Comparison of ENCODE assay signal across 8 cellular contexts in the genomic region with DNA sequence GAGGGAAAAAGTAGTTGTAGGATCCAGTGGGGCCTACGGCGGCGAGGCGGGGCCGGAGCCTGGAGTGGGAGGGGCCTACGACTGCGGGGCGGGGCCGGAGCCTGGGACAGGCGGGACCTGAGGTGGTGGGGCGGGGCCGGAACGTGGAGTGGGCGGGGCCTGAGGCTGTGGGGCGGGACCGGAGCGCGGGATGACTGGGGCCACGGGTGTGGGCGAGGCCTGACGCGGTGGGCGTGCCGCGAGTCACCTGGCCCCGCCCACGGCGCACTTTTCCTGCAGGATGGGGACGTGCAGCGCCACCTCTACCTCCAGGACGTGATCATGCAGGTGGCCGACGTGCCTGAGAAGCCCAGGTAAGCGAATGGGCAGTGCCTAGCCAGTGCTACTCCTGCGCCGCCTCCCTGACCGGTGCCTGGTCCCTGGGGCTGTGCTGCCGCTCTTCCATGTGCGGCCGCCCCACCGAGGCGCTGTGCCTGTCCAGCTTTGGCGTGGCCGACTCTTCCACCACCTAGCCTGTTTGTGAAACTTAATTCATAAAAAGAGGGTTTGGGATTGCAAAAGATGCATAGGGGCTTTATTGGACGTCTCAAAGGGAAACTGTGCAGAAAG. TPM values are rescaled to one million over a fixed set of nuclear protein-coding genes. Genes with fewer than 3 reads are reported as not detected.
A peak's percentile ranks its signal among the peaks of the same experiment; 100 is the strongest.
DNase-seq lines count a peak whose midpoint lies in the region; ATAC-seq, FAIRE-seq and TF ChIP-seq lines count a peak whose summit lies in the region.

No MANE protein-coding gene starts in this region.

- CTCF ChIA-PET in activated naive CD4-positive, alpha-beta T cell treated with anti-CD3 and anti-CD28 coated beads, Interleukin-2, amount 10 ng/mL, durations not matched to agents 7 days and 5 days (lab: Charles Lee), result no interaction called here

- H3K4me3 ChIP-seq in DND-41 (ENCODE audit: low read depth in 1 of 2, low read length in 2 of 2) (peak overlapping the region; percentile 91 to 97; a peak in 3 of 4 replicates), GM23338 (peak overlapping the region; percentile 98), SJCRH30 (peak overlapping the region; percentile 84), neutrophil (ENCODE audit: low read depth in 1 of 2, low read length in 1 of 2) (peak overlapping the region; percentile 89 to 92)

- DNase-seq in DND-41, result peak; percentile 89
- peak; percentile 90 for DNase-seq in GM23338 (ENCODE audit: low spot score)
- peak; percentile 80 to 88 for DNase-seq in Kasumi-1 (lab: John Stamatoyannopoulos, UW)
- peak; percentile 79 to 83 for DNase-seq in SJCRH30
- DNase-seq in activated naive CD4-positive, alpha-beta T cell treated with anti-CD3 and anti-CD28 coated beads, Interleukin-2, amount 10 ng/mL, durations not matched to agents 7 days and 5 days, result peak; percentile 94
- peak; percentile 96 to 98 for DNase-seq in frontal cortex (ENCODE audit: low spot score in 2 of 2)
- peak; percentile 72 for DNase-seq in superior temporal gyrus (ENCODE audit: extremely low spot score)

- peak; percentile 80 for ATAC-seq in DND-41 (ENCODE audit: insufficient read depth, low read depth)
- ATAC-seq in GM23338, result peak; percentile 74

- H3K4me2 ChIP-seq in DND-41 (ENCODE audit: insufficient read depth, low read length) (peak overlapping the region; percentile 97), GM23338 (peak overlapping the region; percentile 100)

- H3K36me3 ChIP-seq in DND-41 (ENCODE audit: insufficient read depth, low read length) (peaks cover 36% of the 10 kb centered on the region), GM23338 (ENCODE audit: insufficient read depth) (peaks cover 5% of the 10 kb centered on the region; the same call in 1 of the 2 replicates), SJCRH30 (0 out of 2 replicates have a peak, but pooled peaks cover 3% of the 10 kb centered on the region), neutrophil (peaks cover 13% of the 10 kb centered on the region)

- peaks cover 8% of the 10 kb centered on the region for H3K27me3 Mint-ChIP-seq in GM23338 (ENCODE audit: insufficient read depth, low read depth, poor library complexity)
- H3K27me3 Mint-ChIP-seq in activated naive CD4-positive, alpha-beta T cell treated with anti-CD3 and anti-CD28 coated beads, Interleukin-2, amount 10 ng/mL, durations not matched to agents 7 days and 5 days, result no peaks in the 10 kb centered on the region

- H3K27me3 ChIP-seq in DND-41 (ENCODE audit: insufficient read depth, low read length, poor library complexity) (no peaks in the 10 kb centered on the region), GM23338 (ENCODE audit: insufficient read depth) (no peaks in the 10 kb centered on the region), SJCRH30 (no peaks in the 10 kb centered on the region), neutrophil (no peaks in the 10 kb centered on the region)

- peak overlapping the region; percentile 97 for H2AFZ ChIP-seq in DND-41 (ENCODE audit: low read depth, low read length)
- no peak overlapping the region for H2AFZ ChIP-seq in GM23338

- H3K4me3 Mint-ChIP-seq in GM23338, result peak overlapping the region; percentile 72
- peak overlapping the region; percentile 71 for H3K4me3 Mint-ChIP-seq in activated naive CD4-positive, alpha-beta T cell treated with anti-CD3 and anti-CD28 coated beads, Interleukin-2, amount 10 ng/mL, durations not matched to agents 7 days and 5 days

- peaks cover 45% of the 10 kb centered on the region for H3K79me2 ChIP-seq in DND-41 (ENCODE audit: insufficient read depth, low read length)
- peaks cover 36% of the 10 kb centered on the region for H3K79me2 ChIP-seq in GM23338 (replicated peaks; ENCODE audit: insufficient read depth)

- peaks cover 22% of the 10 kb centered on the region for H3K36me3 Mint-ChIP-seq in GM23338 (ENCODE audit: low read depth)
- H3K36me3 Mint-ChIP-seq in activated naive CD4-positive, alpha-beta T cell treated with anti-CD3 and anti-CD28 coated beads, Interleukin-2, amount 10 ng/mL, durations not matched to agents 7 days and 5 days, result peaks cover 21% of the 10 kb centered on the region

- H4K20me1 ChIP-seq in DND-41 (ENCODE audit: insufficient read depth, low read length) (peaks cover 51% of the 10 kb centered on the region), GM23338 (replicated peaks; ENCODE audit: insufficient read depth) (peaks cover 18% of the 10 kb centered on the region)

- no peak for FAIRE-seq in frontal cortex (lab: Jason Lieb, UNC)

- peaks cover 18% of the 10 kb centered on the region for H3F3A ChIP-seq in GM23338 (replicated peaks; ENCODE audit: low read depth)

- H3K9me3 ChIP-seq in DND-41 (ENCODE audit: insufficient read depth, low read length, severe bottlenecking) (no peaks in the 10 kb centered on the region), SJCRH30 (replicated peaks) (no peaks in the 10 kb centered on the region), neutrophil (no peaks in the 10 kb centered on the region)

- TF ChIP-seq CTCF in DND-41 (IDR thresholded peaks at IDR 0.05; ENCODE audit: borderline replicate concordance, extremely low read depth, low read length, poor library complexity, severe bottlenecking) (no peak), GM23338 (conservative IDR thresholded peaks at IDR 0.05; ENCODE audit: low read depth in 2 of 2) (peak in 1 of 2 experiments; percentile 41; a peak in 2 of 4 replicates), neutrophil (IDR thresholded peaks at IDR 0.05) (no peak)

- H3K4me1 ChIP-seq in DND-41 (ENCODE audit: insufficient read depth, low read length) (peaks cover 31% of the 10 kb centered on the region), GM23338 (ENCODE audit: insufficient read depth) (peaks cover 10% of the 10 kb centered on the region; the same call in 1 of the 2 replicates), SJCRH30 (no peaks in the 10 kb centered on the region), neutrophil (ENCODE audit: control insufficient read depth in 1 of 2, insufficient read depth in 1 of 2, low read depth in 1 of 2, low read length in 1 of 2) (peaks cover 16 to 31% of the 10 kb centered on the region in 2 experiments)

- H3K4me1 Mint-ChIP-seq in GM23338, result peaks cover 4% of the 10 kb centered on the region
- H3K4me1 Mint-ChIP-seq in activated naive CD4-positive, alpha-beta T cell treated with anti-CD3 and anti-CD28 coated beads, Interleukin-2, amount 10 ng/mL, durations not matched to agents 7 days and 5 days, result peaks cover 31% of the 10 kb centered on the region

- H3K9me3 Mint-ChIP-seq in GM23338, result peaks cover 2% of the 10 kb centered on the region; the same call in 2 of the 3 replicates
- H3K9me3 Mint-ChIP-seq in activated naive CD4-positive, alpha-beta T cell treated with anti-CD3 and anti-CD28 coated beads, Interleukin-2, amount 10 ng/mL, durations not matched to agents 7 days and 5 days, result no peaks in the 10 kb centered on the region

- no peaks in the 10 kb centered on the region for H3K9me2 ChIP-seq in GM23338 (ENCODE audit: insufficient read depth)

- peak overlapping the region; percentile 67; the same call in 1 of the 2 replicates for H3K27ac Mint-ChIP-seq in GM23338
- peak overlapping the region; percentile 89 for H3K27ac Mint-ChIP-seq in activated naive CD4-positive, alpha-beta T cell treated with anti-CD3 and anti-CD28 coated beads, Interleukin-2, amount 10 ng/mL, durations not matched to agents 7 days and 5 days

- H3K27ac ChIP-seq in DND-41 (ENCODE audit: low read length) (peak overlapping the region; percentile 98), GM23338 (ENCODE audit: low read depth) (peak overlapping the region; percentile 86), SJCRH30 (peak overlapping the region; percentile 75), neutrophil (peak overlapping the region; percentile 99)

- peak overlapping the region; percentile 97 for H3K9ac ChIP-seq in DND-41 (ENCODE audit: low read depth, low read length)

TF ChIP-seq in GM23338, 12 proteins besides CTCF, POLR2A, EP300 and RAD21:
- TF ChIP-seq ZNF114 (CRISPR knock-in tag; IDR thresholded peaks at IDR 0.05), result no peak
- peak; percentile 34; the same call in 1 of the 2 replicates for TF ChIP-seq CREB1 (CRISPR knock-in tag; IDR thresholded peaks at IDR 0.05; ENCODE audit: low read depth)

RNA-seq across cellular contexts. Expression of a gene that starts 0.5 kb away (rescaled TPM):
- 41.0 and 41.3 TPM in 2 replicates for total RNA-seq in GM23338 (2014; rRNA removed; shearing (Covaris generic))
- polyA plus RNA-seq in GM23338 (2016; fragmentation: Nextera tagmentation; extraction: Ambion mirVana), result 104 and 114 TPM in 2 replicates
- 23.9 and 28.5 TPM in 2 replicates for total RNA-seq in SJCRH30 (2014; rRNA removed; shearing (Covaris generic))
- 7.3 TPM for total RNA-seq in frontal cortex

RNA-seq across cellular contexts. Expression of a gene that starts 0.5 kb away (rescaled TPM):
- total RNA-seq in GM23338 (2014; rRNA removed; shearing (Covaris generic)), result 51.5 and 67.7 TPM in 2 replicates
- polyA plus RNA-seq in GM23338 (2016; fragmentation: Nextera tagmentation; extraction: Ambion mirVana), result 56.6 and 59.6 TPM in 2 replicates
- 23.3 and 24.4 TPM in 2 replicates for total RNA-seq in SJCRH30 (2014; rRNA removed; shearing (Covaris generic))
- total RNA-seq in frontal cortex, result 44.8 TPM

RNA-seq across cellular contexts. Expression of a gene that starts 27.5 kb away (rescaled TPM):
- 0.31 and 1.0 TPM in 2 replicates for total RNA-seq in GM23338 (2014; rRNA removed; shearing (Covaris generic))
- 8.0 and 9.0 TPM in 2 replicates for polyA plus RNA-seq in GM23338 (2016; fragmentation: Nextera tagmentation; extraction: Ambion mirVana)
- total RNA-seq in SJCRH30 (2014; rRNA removed; shearing (Covaris generic)), result not detected in 2 replicates
- total RNA-seq in frontal cortex, result 8.2 TPM

RNA-seq across cellular contexts. Expression of a gene that starts 32.5 kb away (rescaled TPM):
- total RNA-seq in GM23338 (2014; rRNA removed; shearing (Covaris generic)), result 5.5 and 7.4 TPM in 2 replicates
- polyA plus RNA-seq in GM23338 (2016; fragmentation: Nextera tagmentation; extraction: Ambion mirVana), result 1.9 and 2.1 TPM in 2 replicates
- 0.56 and 0.67 TPM in 2 replicates for total RNA-seq in SJCRH30 (2014; rRNA removed; shearing (Covaris generic))
- total RNA-seq in frontal cortex, result 1.2 TPM

RNA-seq across cellular contexts. Expression of a gene that starts 38.0 kb away (rescaled TPM):
- total RNA-seq in GM23338 (2014; rRNA removed; shearing (Covaris generic)), result not detected in 2 replicates
- 0.68 and 1.5 TPM in 2 replicates for polyA plus RNA-seq in GM23338 (2016; fragmentation: Nextera tagmentation; extraction: Ambion mirVana)
- not detected in 2 replicates for total RNA-seq in SJCRH30 (2014; rRNA removed; shearing (Covaris generic))
- total RNA-seq in frontal cortex, result not detected

Comparison
In these comparisons a context has a peak if more than half of its experiments do, and no peak if none do; other contexts are left out.
1. Peak in every context shown above with its lines: DNase-seq, ATAC-seq, H3K4me3 ChIP-seq and H3K27ac ChIP-seq.